In genomic region chr3:118501152-118501551, GRCh38 we compare ENCODE assay signal across 8 cellular contexts.
DNase-seq lines count a peak whose midpoint lies in the region; ATAC-seq and TF ChIP-seq lines count a peak whose summit lies in the region.

No MANE protein-coding gene starts in this region.

- H3K4me2 ChIP-seq in hepatocyte, result peak overlapping the region; percentile 7

- H3K9me3 ChIP-seq in SJCRH30 (replicated peaks) (no peaks in the 10 kb centered on the region; the same call in 1 of the 2 replicates), hepatocyte (ENCODE audit: low read depth) (no peaks in the 10 kb centered on the region), thyroid gland (no peaks in the 10 kb centered on the region)

- no peak for TF ChIP-seq CTCF in hepatocyte (IDR thresholded peaks at IDR 0.05; ENCODE audit: poor library complexity)
- no peak for TF ChIP-seq CTCF in thyroid gland (IDR thresholded peaks at IDR 0.05)

- H3K9me2 ChIP-seq in hepatocyte (replicated peaks; ENCODE audit: insufficient read depth), result no peaks in the 10 kb centered on the region

- TF ChIP-seq POLR2A in thyroid gland (IDR thresholded peaks at IDR 0.05), result no peak

- DNase-seq in NCI-H1417 (lab: John Stamatoyannopoulos, UW) (peak in 2 of 3 experiments; percentile 36 to 70), NCI-H1417 treated with DMSO at 0.1 percent for 48 hours (lab: John Stamatoyannopoulos, UW) (no peak), SJCRH30 (peak; percentile 4 to 29), hepatocyte (ENCODE audit: low spot score) (peak; percentile 43), thyroid gland (peak; percentile 12 to 49)
- DNase-seq in activated T-cell treated with anti-CD3 and anti-CD28 coated beads, Interleukin-2, amount 50 U/mL, for 48 hours, result no peak

- ATAC-seq in HG03175 (IDR thresholded peaks at IDR 0.05; ENCODE audit: unreplicated experiment) (no peak), GM18511 (IDR thresholded peaks at IDR 0.05; ENCODE audit: unreplicated experiment) (no peak)

- no peak overlapping the region for H3K4me3 ChIP-seq in SJCRH30
- no peak overlapping the region for H3K4me3 ChIP-seq in hepatocyte
- H3K4me3 ChIP-seq in thyroid gland (replicated peaks in 1 of 3), result no peak overlapping the region

- no peaks in the 10 kb centered on the region for H3K79me2 ChIP-seq in hepatocyte

- H4K20me1 ChIP-seq in hepatocyte (ENCODE audit: insufficient read depth, poor library complexity, severe bottlenecking), result no peaks in the 10 kb centered on the region

- intact Hi-C loops in thyroid gland (cut with DNase I), result no loop called here

- no peaks in the 10 kb centered on the region for H3K36me3 ChIP-seq in SJCRH30
- no peaks in the 10 kb centered on the region for H3K36me3 ChIP-seq in hepatocyte (replicated peaks; ENCODE audit: insufficient read depth, low read depth)
- H3K36me3 ChIP-seq in thyroid gland, result no peaks in the 10 kb centered on the region

- H3K4me1 ChIP-seq in SJCRH30, result no peaks in the 10 kb centered on the region; the same call in 1 of the 2 replicates
- no peaks in the 10 kb centered on the region for H3K4me1 ChIP-seq in hepatocyte (ENCODE audit: insufficient read depth)
- H3K4me1 ChIP-seq in thyroid gland, result no peaks in the 10 kb centered on the region

- H3K27ac ChIP-seq in SJCRH30, result no peak overlapping the region
- no peak overlapping the region for H3K27ac ChIP-seq in hepatocyte
- H3K27ac ChIP-seq in thyroid gland, result no peak overlapping the region

- no peak overlapping the region for H2AFZ ChIP-seq in hepatocyte

- WGBS in hepatocyte (ENCODE audit: low lambda C conversion rate, missing lambda C conversion rate), result 65% methylated on average over 1 of the region's 1 CpG
- WGBS in thyroid gland, 2 donors, result 49 to 54% methylated on average over 1 of the region's 1 CpG

- 0 out of 2 replicates have a peak, but pooled peaks cover 5% of the 10 kb centered on the region for H3K27me3 ChIP-seq in SJCRH30
- no peaks in the 10 kb centered on the region for H3K27me3 ChIP-seq in hepatocyte
- no peaks in the 10 kb centered on the region for H3K27me3 ChIP-seq in thyroid gland

Comparison
In these comparisons a context has a peak if more than half of its experiments do, and no peak if none do; other contexts are left out.
1. DNase-seq: peak in NCI-H1417 (2 of 3), SJCRH30 (2 of 2), hepatocyte (single experiment) and thyroid gland (2 of 2); none in NCI-H1417 treated with DMSO at 0.1 percent for 48 hours (single experiment) and activated T-cell treated with anti-CD3 and anti-CD28 coated beads, Interleukin-2, amount 50 U/mL, for 48 hours (0 of 2).